Comparison of ENCODE assay signal across 18 cellular contexts in the genomic region with DNA sequence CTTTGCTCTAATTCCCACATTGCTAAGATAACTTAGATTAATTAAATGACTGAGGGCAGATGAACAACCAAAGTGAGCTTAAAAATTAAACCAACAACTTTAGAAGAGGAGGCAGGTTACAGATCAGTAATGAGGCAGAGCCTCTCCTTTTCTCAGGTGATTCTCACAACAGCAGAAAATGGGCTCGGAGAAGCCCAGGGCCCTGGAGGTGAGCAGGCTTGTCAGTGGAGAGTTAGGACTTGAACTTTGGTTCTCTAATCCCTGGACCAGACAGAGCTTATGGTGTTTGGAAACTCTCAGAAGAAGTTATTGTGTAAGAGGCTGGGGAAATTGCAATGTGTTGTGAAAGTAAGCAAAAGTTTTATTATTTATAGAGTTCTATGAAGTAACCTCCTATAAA. TPM values are rescaled to one million over a fixed set of nuclear protein-coding genes. Genes with fewer than 3 reads are reported as not detected.
DNase-seq lines count a peak whose midpoint lies in the region; ATAC-seq, FAIRE-seq and TF ChIP-seq lines count a peak whose summit lies in the region.
"Had no signal": no experiment of that assay in that cellular context is flagged by ENCODE, and none has a peak within 500 bp of the region (broad histone marks: within the 10 kb centered on the region; RNA-seq: fewer than 3 reads in every experiment).

No MANE protein-coding gene starts in this region.

- H3K36me3 ChIP-seq in breast epithelium (no peaks in the 10 kb centered on the region), HepG2 (replicated peaks in 1 of 2; ENCODE audit: control insufficient read depth in 1 of 2, insufficient read depth in 2 of 2, low read length in 2 of 2) (no peaks in the 10 kb centered on the region)
- H3K36me3 ChIP-seq: left lung had no signal

- H3K27me3 Mint-ChIP-seq in MCF 10A (ENCODE audit: insufficient read depth, unreplicated experiment), result peaks cover 28% of the 10 kb centered on the region
- H3K27me3 Mint-ChIP-seq in chondrocyte (ENCODE audit: low read depth), result peaks cover 55% of the 10 kb centered on the region

- no peaks in the 10 kb centered on the region for H3K9me3 Mint-ChIP-seq in MCF 10A (ENCODE audit: unreplicated experiment)
- no peaks in the 10 kb centered on the region for H3K9me3 Mint-ChIP-seq in chondrocyte (ENCODE audit: low read depth)
- H3K9me3 Mint-ChIP-seq: stimulated activated naive CD8-positive, alpha-beta T cell treated with anti-CD3 and anti-CD28 coated beads, Interleukin-15, amount 100 ng/mL, for 72 hours had no signal

- peaks cover 8 to 51% of the 10 kb centered on the region in 2 donors for H3K27me3 ChIP-seq in breast epithelium
- peaks cover 8 to 30% of the 10 kb centered on the region in 2 experiments for H3K27me3 ChIP-seq in HepG2 (ENCODE audit: control insufficient read depth in 1 of 2, insufficient read depth in 2 of 2, low read length in 2 of 2)

- H3K4me3 ChIP-seq in breast epithelium (no peak overlapping the region), astrocyte of the spinal cord (ENCODE audit: low read depth, low read length) (peak overlapping the region; percentile 80), HepG2 (replicated peaks in 1 of 3; ENCODE audit: insufficient read depth in 1 of 3, low read depth in 2 of 3, low read length in 3 of 3) (no peak overlapping the region)
- H3K4me3 ChIP-seq: left lung had no signal

- H3K27ac Mint-ChIP-seq in MCF 10A (ENCODE audit: low read depth, unreplicated experiment) (no peak overlapping the region), chondrocyte (ENCODE audit: unreplicated experiment) (no peak overlapping the region)
- H3K27ac Mint-ChIP-seq: stimulated activated naive CD8-positive, alpha-beta T cell treated with anti-CD3 and anti-CD28 coated beads, Interleukin-15, amount 100 ng/mL, for 72 hours had no signal

- no peak for TF ChIP-seq RAD21 in HepG2 (CRISPR knock-in tag; IDR thresholded peaks at IDR 0.05)

- H3K4me3 Mint-ChIP-seq in MCF 10A (ENCODE audit: unreplicated experiment), result no peak overlapping the region
- no peak overlapping the region for H3K4me3 Mint-ChIP-seq in chondrocyte (ENCODE audit: unreplicated experiment)
- H3K4me3 Mint-ChIP-seq: stimulated activated naive CD8-positive, alpha-beta T cell treated with anti-CD3 and anti-CD28 coated beads, Interleukin-15, amount 100 ng/mL, for 72 hours had no signal

- H3K4me1 ChIP-seq in breast epithelium (peaks cover 0 to 3% of the 10 kb centered on the region in 2 donors), HepG2 (ENCODE audit: insufficient read depth, low read length) (no peaks in the 10 kb centered on the region; the same call in 1 of the 2 replicates)
- H3K4me1 ChIP-seq: parathyroid adenoma had no signal

- WGBS in HepG2 (ENCODE audit: low lambda C conversion rate), result 11% methylated on average over 1 of the region's 1 CpG

- intact Hi-C loops in MCF 10A (cut with micrococcal nuclease) (no loop called here), breast epithelium (cut with DNase I; ENCODE audit: low total_unique reads) (no loop called here), HepG2 (cut with micrococcal nuclease; ENCODE audit: unreplicated experiment) (no loop called here)

- CTCF ChIA-PET in MCF 10A (lab: Yijun Ruan, JAX) (interaction anchor here (0.7 to 2.2 kb wide), 3 partner anchors 8 to 257 kb away, joined by 3 to 10 read pairs (median 4); no protein-coding TSS in a partner anchor), HepG2 (lab: Yijun Ruan, JAX; ENCODE audit: low intra/inter-chr PET ratio, low total read pairs) (no interaction called here)

- H3K27ac ChIP-seq in breast epithelium (no peak overlapping the region), HepG2 (ENCODE audit: extremely low read length, insufficient read depth, low read length) (no peak overlapping the region)
- H3K27ac ChIP-seq: left lung, parathyroid adenoma had no signal

- in situ Hi-C loops in astrocyte of the spinal cord (cut with HindIII; ENCODE audit: low sequenced_read_pairs) (no loop called here), HepG2 (cut with HindIII; ENCODE audit: extremely low pct_ligation_motif_present, low pct_unique_long_range_greater_than_20kb) (no loop called here)

- DNase-seq in MCF 10A (ENCODE audit: unreplicated experiment) (peak; percentile 55), breast epithelium (ENCODE audit: low spot score in 2 of 2) (no peak), astrocyte of the spinal cord (ENCODE audit: low read depth, low spot score) (peak; percentile 52), HepG2 (ENCODE audit: low spot score) (peak; percentile 6), NCI-H526 treated with DMSO at 0.1 percent for 48 hours (lab: John Stamatoyannopoulos, UW) (no peak), chondrocyte (ENCODE audit: low spot score) (no peak), ureter (ENCODE audit: low spot score) (no peak)
- DNase-seq: activated CD4-positive, alpha-beta T cell treated with anti-CD3 and anti-CD28 coated beads for 4 hours; cerebellar nuclear complex; left lung; NCI-H446; SHP77 treated with DMSO at 0.1 percent for 48 hours; stimulated activated CD4-positive, alpha-beta T cell treated with anti-CD3 and anti-CD28 coated beads, Interleukin-4, amount 100 ng/mL, for 4 hours; stimulated activated naive CD8-positive, alpha-beta T cell treated with anti-CD3 and anti-CD28 coated beads, Interleukin-15, amount 100 ng/mL, for 72 hours had no signal

- TF ChIP-seq EP300 in HepG2 (IDR thresholded peaks at IDR 0.05; ENCODE audit: low read depth in 2 of 2, low read length in 2 of 2) (no peak), HepG2 (CRISPR knock-in tag; IDR thresholded peaks at IDR 0.05; ENCODE audit: borderline replicate concordance) (no peak)

- peak; percentile 36; the same call in 1 of the 3 replicates for ATAC-seq in HepG2
- no peak for ATAC-seq in HG03378 (IDR thresholded peaks at IDR 0.05; ENCODE audit: unreplicated experiment)
- ATAC-seq: left lung; stimulated activated naive CD8-positive, alpha-beta T cell treated with anti-CD3 and anti-CD28 coated beads, Interleukin-15, amount 100 ng/mL, for 72 hours had no signal

- BruUV-seq in MCF 10A (replicated peaks; lab: Mats Ljungman, UMichigan) (no TSS peak), HepG2 (replicated peaks; lab: Mats Ljungman, UMichigan) (no TSS peak)

- no peak overlapping the region for H3K4me2 ChIP-seq in HepG2 (ENCODE audit: low read depth, low read length)

- H3K79me2 ChIP-seq in HepG2 (ENCODE audit: insufficient read depth, low read length), result no peaks in the 10 kb centered on the region
- H3K79me2 ChIP-seq: parathyroid adenoma had no signal

- H3K36me3 Mint-ChIP-seq in MCF 10A (ENCODE audit: insufficient read depth, unreplicated experiment) (no peaks in the 10 kb centered on the region), chondrocyte (ENCODE audit: low read depth) (no peaks in the 10 kb centered on the region)

- POLR2A ChIA-PET in MCF 10A (lab: Yijun Ruan, JAX), result interaction anchor here (0.6 kb wide), 1 partner anchor 1126 kb away, joined by 3 read pairs; no protein-coding TSS in a partner anchor
- POLR2A ChIA-PET in HepG2 (lab: Yijun Ruan, JAX), result no interaction called here

- no peaks in the 10 kb centered on the region for H4K20me1 ChIP-seq in HepG2 (ENCODE audit: insufficient read depth, low read length)

- no peaks in the 10 kb centered on the region for H3K4me1 Mint-ChIP-seq in MCF 10A (ENCODE audit: insufficient read depth, unreplicated experiment)
- H3K4me1 Mint-ChIP-seq in chondrocyte (ENCODE audit: low read depth), result peaks cover 16% of the 10 kb centered on the region

- no peak for TF ChIP-seq POLR2A in breast epithelium (IDR thresholded peaks at IDR 0.05)
- TF ChIP-seq POLR2A in HepG2 (IDR thresholded peaks at IDR 0.05; ENCODE audit: insufficient read depth in 1 of 2, low read depth in 2 of 2, low read length in 2 of 2), result no peak

- FAIRE-seq in HepG2 (lab: Jason Lieb, UNC), result no peak
- FAIRE-seq: A204.1, frontal cortex had no signal

- no peak overlapping the region for H2AFZ ChIP-seq in HepG2 (ENCODE audit: low read length)
- H2AFZ ChIP-seq: parathyroid adenoma had no signal

- H3K9me3 ChIP-seq in breast epithelium (no peaks in the 10 kb centered on the region), HepG2 (ENCODE audit: low read length) (no peaks in the 10 kb centered on the region)
- H3K9me3 ChIP-seq: left lung had no signal

- no peak overlapping the region for H3K9ac ChIP-seq in HepG2 (ENCODE audit: insufficient read depth, low read depth, low read length)
- H3K9ac ChIP-seq: parathyroid adenoma had no signal

- TF ChIP-seq CTCF in MCF 10A (IDR thresholded peaks at IDR 0.05; ENCODE audit: unreplicated experiment) (no peak), breast epithelium (IDR thresholded peaks at IDR 0.05) (no peak), astrocyte of the spinal cord (IDR thresholded peaks at IDR 0.05; ENCODE audit: low read depth, low read length) (no peak), HepG2 (CRISPR knock-in tag; IDR thresholded peaks at IDR 0.05) (no peak), chondrocyte (IDR thresholded peaks at IDR 0.05) (no peak)

RNA-seq across cellular contexts. Expression of gene TRHDE, which starts 2.8 kb away (rescaled TPM):
- total RNA-seq in MCF 10A (2022) (not detected in 2 replicates), breast epithelium (10 to 100 TPM in 1 of 3 donors, 1 to 10 TPM in 1, under 1 TPM in 1; 0.98 to 43.2 (median 2.2) TPM), HepG2 (2016; rRNA removed; fragmentation: Illumina TruSeq; extraction: Trizol) (not detected in 2 replicates), chondrocyte (0.34 to 1.2 TPM (median 0.87 TPM) in 3 replicates), ureter (12.1 TPM)
- total RNA-seq in HepG2 (2016; cell fraction: cytosol; rRNA removed; fragmentation: Illumina TruSeq; extraction: Trizol; ENCODE audit: low read depth), result not detected in 2 replicates
- total RNA-seq in HepG2 (2016; cell fraction: insoluble cytoplasmic fraction; rRNA removed; fragmentation: Illumina TruSeq; extraction: Trizol), result 0.01 TPM in 1 of 2 replicates, not detected in the other
- not detected in 2 replicates for total RNA-seq in HepG2 (2016; cell fraction: membrane; rRNA removed; fragmentation: Illumina TruSeq; extraction: Trizol)
- total RNA-seq in HepG2 (2016; cell fraction: nucleus; rRNA removed; fragmentation: Illumina TruSeq; extraction: Trizol), result not detected in 2 replicates
- not detected in 2 replicates for polyA plus RNA-seq in HepG2 (2011; rRNA removed)
- not detected in 2 replicates for polyA plus RNA-seq in HepG2 (2011; cell fraction: cytosol; rRNA removed)
- not detected in 2 replicates for polyA plus RNA-seq in HepG2 (2011; cell fraction: nucleus; rRNA removed)
- not detected in 2 replicates for polyA plus RNA-seq in HepG2 (2012)
- polyA plus RNA-seq in HepG2 (2016; cell fraction: cytosol; fragmentation: Illumina TruSeq; extraction: Trizol; ENCODE audit: low read depth), result not detected in 2 replicates
- not detected in 2 replicates for polyA plus RNA-seq in HepG2 (2016; cell fraction: insoluble cytoplasmic fraction; fragmentation: Illumina TruSeq; extraction: Trizol; ENCODE audit: low read depth)
- polyA plus RNA-seq in HepG2 (2016; cell fraction: membrane; fragmentation: Illumina TruSeq; extraction: Trizol; ENCODE audit: low read depth), result not detected in 2 replicates
- polyA plus RNA-seq in HepG2 (2016; cell fraction: nucleus; fragmentation: Illumina TruSeq; extraction: Trizol; ENCODE audit: insufficient read depth, low read depth), result not detected in 2 replicates
- 0.02 TPM in 1 of 2 replicates, not detected in the other for polyA minus RNA-seq in HepG2 (2011; rRNA and poly(A)+ RNA removed; ENCODE audit: low replicate concordance)
- not detected in 2 replicates for polyA minus RNA-seq in HepG2 (2011; cell fraction: cytosol; rRNA and poly(A)+ RNA removed)
- polyA minus RNA-seq in HepG2 (2011; cell fraction: nucleus; rRNA and poly(A)+ RNA removed), result not detected in 2 replicates

Comparison
In these comparisons a context has a peak if more than half of its experiments do, and no peak if none do; other contexts are left out.
1. DNase-seq: peak in MCF 10A (single experiment), astrocyte of the spinal cord (single experiment) and HepG2 (single experiment); none in breast epithelium (0 of 2), NCI-H526 treated with DMSO at 0.1 percent for 48 hours (single experiment), chondrocyte (single experiment) and ureter (single experiment).